ENCODE assay signal across 25 cellular contexts in genomic region chr7:158463317-158463716, GRCh38.
"Had no signal": no experiment of that assay in that cellular context is flagged by ENCODE, and none has a peak within 500 bp of the region (broad histone marks: within the 10 kb centered on the region; RNA-seq: fewer than 3 reads in every experiment).

No MANE protein-coding gene starts in this region.

- ATAC-seq: T-cell had no signal

- H3K4me3 Mint-ChIP-seq: T-cell had no signal

- H3K27me3 Mint-ChIP-seq: T-cell had no signal

- H3K9ac ChIP-seq: KMS-11, SK-N-SH had no signal

- H3K4me1 Mint-ChIP-seq: T-cell had no signal

- H3K36me3 ChIP-seq: SJSA1 had no signal

- H3K4me3 ChIP-seq: SJSA1 had no signal

- H3K4me1 ChIP-seq: SJSA1 had no signal

- FAIRE-seq: RCC 7860 had no signal

- H3K9me3 ChIP-seq: SJSA1 had no signal

- H3K27ac Mint-ChIP-seq: T-cell had no signal

- H3K27ac ChIP-seq: HL-60, KMS-11, SJSA1 had no signal

- H3K4me2 ChIP-seq: KMS-11, SK-N-SH had no signal

- DNase-seq: IMR-90, Kasumi-1, MM.1S, NCI-H1092 treated with DMSO at 0.1 percent for 48 hours, NCI-H1436, NCI-H187, NCI-H2029, NCI-H2081 treated with DMSO at 0.1 percent for 48 hours, NCI-H2171, NCI-H226, NCI-H446, NCI-H510A, NCI-H524 treated with DMSO at 0.1 percent for 48 hours, NCI-H69, NCI-H774, Right ventricle myocardium superior, RPMI8226, SIG-M5, SK-N-SH, SW 1271, T-cell had no signal

- H3K27me3 ChIP-seq: SJSA1 had no signal

- H3K36me3 Mint-ChIP-seq: T-cell had no signal
